ENCODE assay signal across 15 cellular contexts in genomic region chr14:23435540-23436326, GRCh38. TPM values are rescaled to one million over a fixed set of nuclear protein-coding genes. Genes with fewer than 3 reads are reported as not detected.
A peak's percentile ranks its signal among the peaks of the same experiment; 100 is the strongest.
DNase-seq lines count a peak whose midpoint lies in the region; TF ChIP-seq lines count a peak whose summit lies in the region.
"Had no signal": no experiment of that assay in that cellular context is flagged by ENCODE, and none has a peak within 500 bp of the region (broad histone marks: within the 10 kb centered on the region; RNA-seq: fewer than 3 reads in every experiment).

Gene MYH7, minus strand, starts transcription at chr14:23435660. Its CDS starts 1,928 bp downstream, at chr14:23433732.

- H3K36me3 ChIP-seq in neural cell (ENCODE audit: insufficient read depth, low read length), result no peaks in the 10 kb centered on the region
- H3K36me3 ChIP-seq: BLaER1, thoracic aorta had no signal

- DNase-seq in caudate nucleus (lab: John Stamatoyannopoulos, UW) (no peak), cardiac septum (ENCODE audit: low spot score) (peak; percentile 88), EL (no peak), germinal center (ENCODE audit: low spot score) (no peak)
- DNase-seq in stimulated activated CD4-positive, alpha-beta T cell treated with anti-CD3 and anti-CD28 coated beads, Interleukin-1b, Interleukin-23, amount 100 ng/mL, for 48 hours, result no peak
- DNase-seq: activated CD4-positive, alpha-beta T cell treated with anti-CD3 and anti-CD28 coated beads for 48 hours; NCI-H2029; NCI-H510A; stimulated activated CD4-positive, alpha-beta T cell treated with anti-CD3 and anti-CD28 coated beads, Interleukin-4, amount 100 ng/mL, for 4 hours had no signal

- H3K27me3 ChIP-seq in neural cell (ENCODE audit: insufficient read depth, low read depth, low read length), result no peaks in the 10 kb centered on the region
- H3K27me3 ChIP-seq: BLaER1 had no signal

- TF ChIP-seq CTCF in neural cell (IDR thresholded peaks at IDR 0.05; ENCODE audit: poor library complexity, severe bottlenecking), result no peak

- H3K79me2 ChIP-seq in neural cell (replicated peaks; ENCODE audit: insufficient read depth, low read length), result no peaks in the 10 kb centered on the region

- H3K9ac ChIP-seq in neural cell (ENCODE audit: low read length), result peak within 1 kb of the TSS; percentile 71
- H3K9ac ChIP-seq: BLaER1 had no signal

- intact Hi-C loops in cardiac septum (cut with DNase I), result no loop called here

- no peak for TF ChIP-seq RAD21 in neural cell (conservative IDR thresholded peaks at IDR 0.05)

- peak within 1 kb of the TSS; percentile 42 for H3K4me3 ChIP-seq in neural cell (ENCODE audit: low read length)
- H3K4me3 ChIP-seq: BLaER1, thoracic aorta had no signal

- peak within 1 kb of the TSS; percentile 40 for H3K4me2 ChIP-seq in neural cell (ENCODE audit: low read length)
- H3K4me2 ChIP-seq: BLaER1 had no signal

- H3K9me2 ChIP-seq in neural cell (ENCODE audit: insufficient read depth, low read length), result no peaks in the 10 kb centered on the region

- no peak within 1 kb of the TSS for H2AFZ ChIP-seq in neural cell (ENCODE audit: low read depth, low read length)

- H4K20me1 ChIP-seq in neural cell (ENCODE audit: insufficient read depth), result no peaks in the 10 kb centered on the region
- H4K20me1 ChIP-seq: BLaER1 had no signal

- H3K9me3 ChIP-seq in neural cell (ENCODE audit: low read length), result no peaks in the 10 kb centered on the region
- H3K9me3 ChIP-seq: BLaER1, thoracic aorta had no signal

- TF ChIP-seq EP300 in neural cell (conservative IDR thresholded peaks at IDR 0.05; ENCODE audit: poor library complexity, severe bottlenecking), result no peak

- peaks cover 5% of the 10 kb centered on the region for H3F3A ChIP-seq in neural cell (ENCODE audit: insufficient read depth, low read length, poor library complexity, severe bottlenecking)

- H3K27ac ChIP-seq in caudate nucleus (ENCODE audit: low read depth, low read length) (peak within 1 kb of the TSS; percentile 94), neural cell (ENCODE audit: low read length) (peak within 1 kb of the TSS; percentile 93), temporal lobe (ENCODE audit: low read depth, low read length) (peak within 1 kb of the TSS; percentile 69)
- H3K27ac ChIP-seq: BLaER1, thoracic aorta had no signal

TF ChIP-seq in neural cell, 6 proteins besides CTCF, POLR2A, EP300 and RAD21:
- TF ChIP-seq POLR2AphosphoS5 (IDR thresholded peaks at IDR 0.05) (no peak), TAF1 (IDR thresholded peaks at IDR 0.05; ENCODE audit: low read depth) (no peak), SMC3 (conservative IDR thresholded peaks at IDR 0.05; ENCODE audit: poor library complexity) (no peak)

RNA-seq across cellular contexts. Expression of gene MYH7, which starts in this region (rescaled TPM):
- total RNA-seq in cardiac septum (13,582 TPM), temporal lobe (0.25 TPM)
- 0.08 and 0.12 TPM in 2 replicates for polyA plus RNA-seq in neural cell
- polyA minus RNA-seq in neural cell, result 0.49 and 0.69 TPM in 2 replicates
- total RNA-seq: activated naive CD4-positive, alpha-beta T cell treated with anti-CD3 and anti-CD28 coated beads, Interleukin-2, amount 50 U/mL, for 72 hours; fibroblast of villous mesenchyme had no signal

Comparison
In these comparisons a context has a peak if more than half of its experiments do, and no peak if none do; other contexts are left out.
1. RNA of gene MYH7 (total RNA-seq): 13,582 TPM in cardiac septum (single experiment); 0.25 TPM in temporal lobe (single experiment); every median in the first group is over 1,000 times any median in the second.
2. Peak in every context shown above with its lines, with median percentiles within 50 percentile points of each other: H3K27ac ChIP-seq.